Comparison of ENCODE assay signal across 2 cellular contexts in genomic region chr15:79030470-79030869, GRCh38.
TF ChIP-seq lines count a peak whose summit lies in the region.

No MANE protein-coding gene starts in this region.

TF ChIP-seq in GM23338, 12 proteins besides CTCF, POLR2A, EP300 and RAD21:
- no peak for TF ChIP-seq REST (IDR thresholded peaks at IDR 0.05; ENCODE audit: unreplicated experiment)
- no peak for TF ChIP-seq ETS1 (IDR thresholded peaks at IDR 0.05)
- TF ChIP-seq ZNF114 (CRISPR knock-in tag; IDR thresholded peaks at IDR 0.05): no peak
- TF ChIP-seq JUNB (IDR thresholded peaks at IDR 0.05; ENCODE audit: unreplicated experiment): no peak
- TF ChIP-seq ZNF462 (CRISPR knock-in tag; IDR thresholded peaks at IDR 0.05): no peak
- TF ChIP-seq EZH2 (IDR thresholded peaks at IDR 0.05; ENCODE audit: low read depth, unreplicated experiment): no peak
- no peak for TF ChIP-seq NANOG (IDR thresholded peaks at IDR 0.05; ENCODE audit: borderline replicate concordance)
- TF ChIP-seq EZH2phosphoT487 (IDR thresholded peaks at IDR 0.05; ENCODE audit: unreplicated experiment): no peak
- TF ChIP-seq CREB1 (CRISPR knock-in tag; IDR thresholded peaks at IDR 0.05; ENCODE audit: low read depth): no peak
- no peak for TF ChIP-seq ZNF331 (CRISPR knock-in tag; IDR thresholded peaks at IDR 0.05; ENCODE audit: low read depth)
- TF ChIP-seq POLR2AphosphoS5 (IDR thresholded peaks at IDR 0.05; ENCODE audit: low read depth): no peak
- no peak for TF ChIP-seq STAT1 (IDR thresholded peaks at IDR 0.05; ENCODE audit: unreplicated experiment)

TF ChIP-seq in H1, 55 proteins besides CTCF, POLR2A, EP300 and RAD21 (continued from another document):
- TF ChIP-seq TCF12 (IDR thresholded peaks at IDR 0.05; ENCODE audit: low read depth, low read length) (no peak), CBX8 (IDR thresholded peaks at IDR 0.05; ENCODE audit: borderline replicate concordance, low read depth, low read length) (no peak)
